In the genomic region with DNA sequence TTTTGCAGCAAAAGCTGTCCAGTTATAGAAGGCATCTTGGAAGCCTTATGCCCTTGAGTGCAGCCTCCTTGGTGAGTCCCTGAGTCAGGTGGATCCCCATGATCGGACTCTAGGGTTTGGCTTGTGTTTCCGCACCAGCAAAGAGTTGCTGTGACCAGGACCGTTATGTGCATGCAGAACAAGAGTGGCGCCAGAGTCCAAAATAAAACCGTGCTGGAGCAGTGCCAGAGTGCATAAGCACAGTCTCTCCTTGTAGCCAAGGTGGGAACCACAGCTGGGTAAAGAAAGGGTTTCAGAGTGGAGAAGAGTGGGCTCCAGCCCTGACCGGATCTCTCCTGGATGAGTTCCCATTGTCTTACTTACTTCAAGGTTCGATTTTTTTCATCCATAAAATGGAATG, we compare ENCODE assay signal across 30 cellular contexts. TPM values are rescaled to one million over a fixed set of nuclear protein-coding genes. Genes with fewer than 3 reads are reported as not detected.
"Had no signal": no experiment of that assay in that cellular context is flagged by ENCODE, and none has a peak within 500 bp of the region (broad histone marks: within the 10 kb centered on the region; RNA-seq: fewer than 3 reads in every experiment).

No MANE protein-coding gene starts in this region.

- H3K36me3 ChIP-seq: ascending aorta, MG63 had no signal

- H3K4me1 ChIP-seq: ascending aorta had no signal

- DNase-seq: activated B cell treated with CpG ODN at 0.5 μM for 24 hours; activated CD4-positive, alpha-beta T cell treated with anti-CD3 and anti-CD28 coated beads for 1 hour; activated CD4-positive, alpha-beta T cell treated with anti-CD3 and anti-CD28 coated beads, Interleukin-2, amount 10 ng/mL, durations not matched to agents 24 days and 14 days; activated CD4-positive, alpha-beta T cell treated with anti-CD3 and anti-CD28 coated beads, Interleukin-2, amount 50 U/mL, for 48 hours; activated CD8-positive, alpha-beta memory T cell treated with anti-CD3 and anti-CD28 coated beads, Interleukin-2, amount 10 ng/mL, durations not matched to agents 7 days and 5 days; activated effector memory CD4-positive, alpha-beta T cell treated with anti-CD3 and anti-CD28 coated beads, Interleukin-2, amount 50 U/mL, for 16 hours; activated naive CD4-positive, alpha-beta T cell treated with Interleukin-2 at 50 U/mL for 16 hours; activated naive CD8-positive, alpha-beta T cell treated with anti-CD3 and anti-CD28 coated beads, Interleukin-2, amount 50 U/mL, for 24 hours; activated T-cell treated with anti-CD3 and anti-CD28 coated beads, Interleukin-2, amount 50 U/mL, for 24 hours; amniotic stem cell; central memory CD4-positive, alpha-beta T cell; MG63; NCI-H1105 treated with DMSO at 0.1 percent for 48 hours; NCI-H1436 treated with DMSO at 0.1 percent for 48 hours; NCI-H187; NCI-H446 treated with DMSO at 0.1 percent for 48 hours; NCI-H524 treated with DMSO at 0.1 percent for 48 hours; NCI-H774; NK-92 treated with Interleukin-12 subunit alpha and Interleukin-12 subunit beta, amount 100 ng/mL, for 24 hours; SIG-M5; T-helper 17 cell; T-helper 9 cell had no signal

- H3K9me3 Mint-ChIP-seq: activated B cell treated with CpG ODN at 0.5 μM for 24 hours; activated CD4-positive, alpha-beta T cell treated with anti-CD3 and anti-CD28 coated beads, Interleukin-2, amount 10 ng/mL, durations not matched to agents 24 days and 14 days; activated naive CD8-positive, alpha-beta T cell treated with anti-CD3 and anti-CD28 coated beads, Interleukin-2, amount 50 U/mL, for 24 hours; activated T-cell treated with anti-CD3 and anti-CD28 coated beads, Interleukin-2, amount 50 U/mL, for 24 hours; activated T-helper 1 cell treated with anti-CD3 and anti-CD28 coated beads, Interleukin-12 subunit alpha, Interleukin-12 subunit beta, Interleukin-2, Interleukin-4 antibody, amounts not matched to agents 30 ng/mL and 10 ng/mL and 1 ng/mL, durations not matched to agents 14 hours and 24 hours and 36 hours had no signal

- H3K27ac ChIP-seq: ascending aorta, KMS-11 had no signal

- H3K4me3 Mint-ChIP-seq: activated B cell treated with CpG ODN at 0.5 μM for 24 hours; activated CD4-positive, alpha-beta T cell treated with anti-CD3 and anti-CD28 coated beads, Interleukin-2, amount 10 ng/mL, durations not matched to agents 24 days and 14 days; activated CD8-positive, alpha-beta memory T cell treated with anti-CD3 and anti-CD28 coated beads, Interleukin-2, amount 10 ng/mL, durations not matched to agents 7 days and 5 days; activated naive CD8-positive, alpha-beta T cell treated with anti-CD3 and anti-CD28 coated beads, Interleukin-2, amount 50 U/mL, for 24 hours; activated T-cell treated with anti-CD3 and anti-CD28 coated beads, Interleukin-2, amount 50 U/mL, for 24 hours; activated T-helper 1 cell treated with anti-CD3 and anti-CD28 coated beads, Interleukin-12 subunit alpha, Interleukin-12 subunit beta, Interleukin-2, Interleukin-4 antibody, amounts not matched to agents 30 ng/mL and 10 ng/mL and 1 ng/mL, durations not matched to agents 14 hours and 24 hours and 36 hours; IgD-negative memory B cell; T-helper 17 cell had no signal

- H3K4me1 Mint-ChIP-seq: activated B cell treated with CpG ODN at 0.5 μM for 24 hours; activated CD4-positive, alpha-beta T cell treated with anti-CD3 and anti-CD28 coated beads, Interleukin-2, amount 10 ng/mL, durations not matched to agents 24 days and 14 days; activated CD8-positive, alpha-beta memory T cell treated with anti-CD3 and anti-CD28 coated beads, Interleukin-2, amount 10 ng/mL, durations not matched to agents 7 days and 5 days; activated naive CD8-positive, alpha-beta T cell treated with anti-CD3 and anti-CD28 coated beads, Interleukin-2, amount 50 U/mL, for 24 hours; T-helper 17 cell had no signal

- ATAC-seq: activated CD8-positive, alpha-beta memory T cell treated with anti-CD3 and anti-CD28 coated beads, Interleukin-2, amount 10 ng/mL, durations not matched to agents 7 days and 5 days; activated naive CD4-positive, alpha-beta T cell treated with anti-CD3 and anti-CD28 coated beads, Interleukin-2, amount 50 U/mL, for 72 hours; activated naive CD8-positive, alpha-beta T cell treated with anti-CD3 and anti-CD28 coated beads, Interleukin-2, amount 50 U/mL, for 24 hours; body of pancreas; T-helper 17 cell had no signal

- H3K27me3 Mint-ChIP-seq: activated B cell treated with CpG ODN at 0.5 μM for 24 hours; activated CD4-positive, alpha-beta T cell treated with anti-CD3 and anti-CD28 coated beads, Interleukin-2, amount 10 ng/mL, durations not matched to agents 24 days and 14 days; activated CD8-positive, alpha-beta memory T cell treated with anti-CD3 and anti-CD28 coated beads, Interleukin-2, amount 10 ng/mL, durations not matched to agents 7 days and 5 days; activated T-cell treated with anti-CD3 and anti-CD28 coated beads, Interleukin-2, amount 50 U/mL, for 24 hours; IgD-negative memory B cell; T-helper 17 cell had no signal

- H3K27ac Mint-ChIP-seq: activated B cell treated with CpG ODN at 0.5 μM for 24 hours; activated CD4-positive, alpha-beta T cell treated with anti-CD3 and anti-CD28 coated beads, Interleukin-2, amount 10 ng/mL, durations not matched to agents 24 days and 14 days; activated CD8-positive, alpha-beta memory T cell treated with anti-CD3 and anti-CD28 coated beads, Interleukin-2, amount 10 ng/mL, durations not matched to agents 7 days and 5 days; activated naive CD4-positive, alpha-beta T cell treated with anti-CD3 and anti-CD28 coated beads, Interleukin-2, amount 50 U/mL, for 72 hours; activated naive CD8-positive, alpha-beta T cell treated with anti-CD3 and anti-CD28 coated beads, Interleukin-2, amount 50 U/mL, for 24 hours; activated T-cell treated with anti-CD3 and anti-CD28 coated beads, Interleukin-2, amount 50 U/mL, for 24 hours; activated T-helper 1 cell treated with anti-CD3 and anti-CD28 coated beads, Interleukin-12 subunit alpha, Interleukin-12 subunit beta, Interleukin-2, Interleukin-4 antibody, amounts not matched to agents 30 ng/mL and 10 ng/mL and 1 ng/mL, durations not matched to agents 14 hours and 24 hours and 36 hours; IgD-negative memory B cell; T-helper 17 cell had no signal

- H3K4me3 ChIP-seq: ascending aorta, body of pancreas, MG63 had no signal

- H3K36me3 Mint-ChIP-seq: activated CD8-positive, alpha-beta memory T cell treated with anti-CD3 and anti-CD28 coated beads, Interleukin-2, amount 10 ng/mL, durations not matched to agents 7 days and 5 days; activated naive CD4-positive, alpha-beta T cell treated with anti-CD3 and anti-CD28 coated beads, Interleukin-2, amount 50 U/mL, for 72 hours; IgD-negative memory B cell had no signal

- H3K9me3 ChIP-seq: ascending aorta, MG63 had no signal

- H3K27me3 ChIP-seq: ascending aorta, body of pancreas, MG63 had no signal

RNA-seq across cellular contexts. Expression of a gene that starts 58.6 kb away (rescaled TPM):
- total RNA-seq: activated B cell treated with CpG ODN at 0.5 μM for 24 hours; activated CD4-positive, alpha-beta T cell treated with anti-CD3 and anti-CD28 coated beads, Interleukin-2, amount 10 ng/mL, durations not matched to agents 24 days and 14 days; activated CD8-positive, alpha-beta memory T cell treated with anti-CD3 and anti-CD28 coated beads, Interleukin-2, amount 10 ng/mL, durations not matched to agents 7 days and 5 days; activated naive CD4-positive, alpha-beta T cell treated with anti-CD3 and anti-CD28 coated beads, Interleukin-2, amount 50 U/mL, for 72 hours; activated T-helper 1 cell treated with anti-CD3 and anti-CD28 coated beads, Interleukin-12 subunit alpha, Interleukin-12 subunit beta, Interleukin-2, Interleukin-4 antibody, amounts not matched to agents 30 ng/mL and 10 ng/mL and 1 ng/mL, durations not matched to agents 14 hours and 24 hours and 36 hours; ascending aorta; chondrocyte; RPMI7951; T-helper 17 cell had no signal
